In the genomic region with DNA sequence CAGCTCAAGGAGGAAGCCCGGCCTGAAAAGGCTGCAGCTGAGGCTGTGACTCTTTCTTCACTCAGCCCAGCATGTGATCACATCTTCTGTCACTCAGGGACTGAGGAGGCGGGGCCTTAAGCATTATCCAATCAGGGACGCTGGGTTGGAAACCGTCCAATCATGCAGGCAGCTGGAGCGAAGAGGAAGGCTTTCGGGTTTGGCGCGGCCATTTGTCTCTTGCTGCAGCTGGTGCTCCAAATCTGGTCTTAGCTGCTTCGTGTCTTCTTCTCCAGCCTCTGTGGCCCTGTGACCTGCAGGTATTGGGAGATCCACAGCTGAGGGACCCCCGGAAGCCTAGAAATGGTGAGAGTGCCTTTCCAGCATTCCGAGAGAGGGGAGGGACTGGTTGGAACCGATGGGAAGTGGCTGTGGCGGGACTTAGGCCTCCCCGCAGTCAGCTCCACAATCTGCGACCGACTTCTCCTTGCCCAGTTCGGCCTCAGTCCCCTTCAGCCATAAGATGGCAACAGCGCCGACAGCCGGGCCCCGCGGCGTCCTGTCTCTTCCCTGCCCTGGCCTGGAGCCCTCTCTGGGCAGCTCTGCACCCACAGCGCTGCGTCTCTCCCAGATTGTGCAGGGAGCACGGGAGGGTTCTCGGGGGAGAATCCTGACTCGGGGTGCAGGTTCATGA, we compare ENCODE assay signal across 8 cellular contexts. TPM values are rescaled to one million over a fixed set of nuclear protein-coding genes. Genes with fewer than 3 reads are reported as not detected.
A peak's percentile ranks its signal among the peaks of the same experiment; 100 is the strongest.
DNase-seq lines count a peak whose midpoint lies in the region; ATAC-seq and TF ChIP-seq lines count a peak whose summit lies in the region.

A gene (plus strand): TSS at position 210 of the 673 bp plus-strand sequence. CDS start 133 bp downstream, at position 343.

- DNase-seq in 8988T (peak; percentile 59), T-helper 1 cell (peak; percentile 67 to 86 (median 77)), ascending aorta (ENCODE audit: low spot score in 2 of 2) (peak; percentile 92 to 98), hepatic stellate cell (ENCODE audit: low spot score) (peak; percentile 93), pulmonary artery endothelial cell (ENCODE audit: low read depth, low spot score) (peak; percentile 71)

- ATAC-seq in GM18870 (IDR thresholded peaks at IDR 0.05; ENCODE audit: unreplicated experiment), result peak; percentile 88
- peak; percentile 97 for ATAC-seq in HG03342 (IDR thresholded peaks at IDR 0.05; ENCODE audit: unreplicated experiment)

- H3K4me1 ChIP-seq in ascending aorta, result peaks cover 0 to 3% of the 10 kb centered on the region in 2 donors
- peaks cover 2% of the 10 kb centered on the region for H3K4me1 ChIP-seq in urinary bladder (ENCODE audit: insufficient read depth)

- no peaks in the 10 kb centered on the region for H3K9me3 ChIP-seq in ascending aorta

- 1% methylated on average over 28 of the region's 28 CpGs for WGBS in urinary bladder

- H3K36me3 ChIP-seq in ascending aorta (no peaks in the 10 kb centered on the region), urinary bladder (ENCODE audit: insufficient read depth) (no peaks in the 10 kb centered on the region)

- no peak for TF ChIP-seq CTCF in ascending aorta (IDR thresholded peaks at IDR 0.05)

- H3K4me3 ChIP-seq in ascending aorta, result peak within 1 kb of the TSS; percentile 68 to 71
- H3K4me3 ChIP-seq in urinary bladder (ENCODE audit: low read depth, low read length), result peak within 1 kb of the TSS; percentile 48

- peak within 1 kb of the TSS; percentile 6 to 54 for H3K27ac ChIP-seq in ascending aorta
- no peak within 1 kb of the TSS for H3K27ac ChIP-seq in urinary bladder (ENCODE audit: low read depth)

- intact Hi-C loops in ascending aorta (cut with DNase I), result loop anchor here (1.0 to 5.0 kb wide), 4 partner anchors 26 to 213 kb away; a partner anchor contains a TSS

- no peaks in the 10 kb centered on the region for H3K27me3 ChIP-seq in ascending aorta

RNA-seq across cellular contexts. Expression of the gene that starts here (rescaled TPM):
- not detected for total RNA-seq in ascending aorta
- total RNA-seq in pulmonary artery endothelial cell, result 0.66 and 1.8 TPM in 2 replicates
- total RNA-seq in urinary bladder, result 13.4 TPM
- 3.3 TPM for polyA plus RNA-seq in urinary bladder

Comparison
In these comparisons a context has a peak if more than half of its experiments do, and no peak if none do; other contexts are left out.
1. Peak in DNase-seq, H3K4me3 ChIP-seq and H3K27ac ChIP-seq in ascending aorta; RNA of the gene not detected or under 1 TPM.